In the genomic region with DNA sequence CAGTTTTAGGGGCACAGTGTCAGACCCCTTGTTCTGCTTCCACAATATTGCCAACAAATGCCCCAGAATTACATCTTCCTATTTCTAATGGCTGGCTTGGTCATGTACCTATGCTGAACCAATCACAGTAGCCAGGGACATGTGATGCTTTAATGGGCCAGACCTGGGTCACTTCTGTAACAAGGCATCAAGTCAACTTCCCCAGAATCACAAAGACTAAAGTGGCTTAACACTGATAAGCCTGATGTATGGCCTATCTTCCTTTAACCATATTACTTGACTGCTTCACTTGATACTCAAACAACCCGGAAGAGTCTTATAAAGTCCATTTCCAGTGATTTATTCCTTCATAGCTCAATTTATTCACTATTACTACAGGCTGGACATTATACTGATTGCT, we compare ENCODE assay signal across 17 cellular contexts.
"Had no signal": no experiment of that assay in that cellular context is flagged by ENCODE, and none has a peak within 500 bp of the region (broad histone marks: within the 10 kb centered on the region; RNA-seq: fewer than 3 reads in every experiment).

No MANE protein-coding gene starts in this region.

- ATAC-seq: activated CD8-positive, alpha-beta memory T cell treated with anti-CD3 and anti-CD28 coated beads, Interleukin-2, amount 10 ng/mL, durations not matched to agents 7 days and 5 days; effector memory CD8-positive, alpha-beta T cell; naive thymus-derived CD8-positive, alpha-beta T cell; sciatic nerve; stimulated activated naive CD8-positive, alpha-beta T cell treated with anti-CD3 and anti-CD28 coated beads, Interleukin-15, Interleukin-2, amounts not matched to agents 100 U/mL and 50 U/mL, for 24 hours had no signal

- H3K36me3 ChIP-seq: neutrophil, tibial artery, uterus had no signal

- H3K4me1 ChIP-seq: uterus had no signal

- H3K27ac ChIP-seq: neutrophil, tibial artery, uterus had no signal

- H3K4me3 ChIP-seq: lung, tibial artery, uterus had no signal

- DNase-seq: activated CD4-positive, alpha-beta memory T cell treated with anti-CD3 and anti-CD28 coated beads, Interleukin-2, amount 10 ng/mL, durations not matched to agents 7 days and 5 days; activated CD4-positive, alpha-beta T cell treated with anti-CD3 and anti-CD28 coated beads for 48 hours; activated CD4-positive, CD25-positive, alpha-beta regulatory T cell; activated CD8-positive, alpha-beta memory T cell treated with anti-CD3 and anti-CD28 coated beads, Interleukin-2, amount 10 ng/mL, durations not matched to agents 7 days and 5 days; effector memory CD8-positive, alpha-beta T cell; foreskin melanocyte; glutamatergic neuron; hippocampal formation; islet precursor cell; naive thymus-derived CD8-positive, alpha-beta T cell; stimulated activated naive CD8-positive, alpha-beta T cell treated with anti-CD3 and anti-CD28 coated beads, Interleukin-15, Interleukin-2, amounts not matched to agents 100 U/mL and 50 U/mL, for 24 hours; substantia nigra; tibial artery; uterus had no signal

- H3K27me3 ChIP-seq: neutrophil, tibial artery, uterus had no signal

- H3K9me3 ChIP-seq: neutrophil, tibial artery, uterus had no signal
